ENCODE assay signal across 9 cellular contexts in the genomic region with DNA sequence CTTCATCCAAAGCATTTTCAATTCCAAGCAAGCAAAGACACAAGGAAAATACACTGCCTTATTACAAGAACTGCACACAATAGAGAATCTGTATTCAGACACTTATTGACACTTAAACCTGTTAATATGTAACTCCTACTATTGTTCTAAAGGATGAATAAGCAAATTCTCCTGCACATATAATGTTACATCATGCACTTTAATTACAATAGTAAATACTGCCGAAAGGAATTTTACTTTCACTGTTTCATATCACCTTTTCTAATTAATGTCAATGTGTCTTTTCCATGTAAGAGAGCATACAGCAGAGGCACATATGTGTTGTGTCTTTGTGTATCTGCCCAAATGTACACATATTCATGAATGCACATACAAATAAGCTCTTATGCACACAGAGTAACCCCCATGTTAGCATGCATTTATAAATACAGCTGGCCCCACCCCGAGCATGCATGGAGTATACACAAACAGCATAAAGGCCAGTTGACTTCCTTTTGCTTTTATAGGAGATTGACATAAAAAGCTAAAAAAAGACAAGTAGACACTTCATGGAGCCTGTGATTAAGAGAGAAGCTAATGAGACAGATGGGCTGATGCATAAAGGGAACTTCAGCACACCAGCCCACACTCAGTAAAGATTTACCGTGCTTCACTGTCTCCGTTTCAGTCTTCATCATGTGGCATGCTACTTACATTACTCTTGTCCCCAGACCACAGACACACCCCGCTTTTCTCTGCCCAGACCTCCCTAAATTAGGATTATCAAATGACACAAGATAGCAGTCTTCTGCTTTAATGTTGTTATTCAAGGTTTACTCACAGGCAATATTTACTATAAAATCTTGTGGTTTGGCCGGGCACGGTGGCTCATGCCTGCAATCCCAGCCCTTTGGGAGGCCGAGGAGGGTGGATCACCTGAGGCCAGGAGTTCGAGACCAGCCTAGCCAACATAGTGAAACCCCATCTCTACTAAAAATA.
DNase-seq lines count a peak whose midpoint lies in the region; ATAC-seq, FAIRE-seq and TF ChIP-seq lines count a peak whose summit lies in the region.
"Had no signal": no experiment of that assay in that cellular context is flagged by ENCODE, and none has a peak within 500 bp of the region (broad histone marks: within the 10 kb centered on the region; RNA-seq: fewer than 3 reads in every experiment).

No MANE protein-coding gene starts in this region.

- H3K4me1 ChIP-seq in stomach (peaks cover 0 to 20% (median 9%) of the 10 kb centered on the region in 4 donors), GM23338 (ENCODE audit: insufficient read depth) (no peaks in the 10 kb centered on the region)

- H3K9me3 ChIP-seq in stomach = no peaks in the 10 kb centered on the region

- no peak overlapping the region for H3K4me2 ChIP-seq in GM23338

- H3K27me3 ChIP-seq in GM06990 (replicated peaks; ENCODE audit: control insufficient read depth, insufficient read depth, low read length) (no peaks in the 10 kb centered on the region), bronchial epithelial cell (ENCODE audit: control insufficient read depth, insufficient read depth, low read length) (no peaks in the 10 kb centered on the region), stomach (no peaks in the 10 kb centered on the region), GM23338 (ENCODE audit: insufficient read depth) (no peaks in the 10 kb centered on the region)

- no peak overlapping the region for H2AFZ ChIP-seq in GM23338

- H4K20me1 ChIP-seq in GM23338 (replicated peaks; ENCODE audit: insufficient read depth) = no peaks in the 10 kb centered on the region

- no peaks in the 10 kb centered on the region for H3K9me2 ChIP-seq in GM23338 (ENCODE audit: insufficient read depth)

- H3K36me3 ChIP-seq in GM06990 (ENCODE audit: control insufficient read depth, insufficient read depth, low read length) (no peaks in the 10 kb centered on the region; the same call in 1 of the 2 replicates), bronchial epithelial cell (ENCODE audit: control insufficient read depth, insufficient read depth, low read length) (no peaks in the 10 kb centered on the region), stomach (no peaks in the 10 kb centered on the region), GM23338 (ENCODE audit: insufficient read depth) (no peaks in the 10 kb centered on the region)

- no peak for TF ChIP-seq POLR2A in stomach (IDR thresholded peaks at IDR 0.05)

- H3K27ac Mint-ChIP-seq in GM23338 = no peak overlapping the region

- H3K4me1 Mint-ChIP-seq in GM23338 = peaks cover 6% of the 10 kb centered on the region

- DNase-seq in GM06990 (ENCODE audit: extremely low read depth, insufficient read length) = peak; percentile 41
- peak; percentile 39 for DNase-seq in GM20000 (ENCODE audit: low spot score)
- DNase-seq in bronchial epithelial cell (ENCODE audit: low read depth) = peak; percentile 39
- DNase-seq in stomach = no peak
- DNase-seq in GM23338 (ENCODE audit: low spot score) = no peak
- DNase-seq in NCI-H1436 treated with DMSO at 0.1 percent for 48 hours (lab: John Stamatoyannopoulos, UW) = no peak
- no peak for DNase-seq in NCI-H2171 treated with DMSO at 0.1 percent for 48 hours (lab: John Stamatoyannopoulos, UW)
- DNase-seq: GF-D8 had no signal

- no peaks in the 10 kb centered on the region for H3K36me3 Mint-ChIP-seq in GM23338 (ENCODE audit: low read depth)

- H3K4me3 Mint-ChIP-seq in GM23338 = no peak overlapping the region

- TF ChIP-seq CTCF in GM06990 (IDR thresholded peaks at IDR 0.05; ENCODE audit: insufficient read depth, low read length, poor library complexity, severe bottlenecking) (no peak), GM20000 (IDR thresholded peaks at IDR 0.05; ENCODE audit: extremely low read depth, missing control alignments) (no peak), bronchial epithelial cell (IDR thresholded peaks at IDR 0.05; ENCODE audit: insufficient read depth, low read length, severe bottlenecking) (no peak), stomach (IDR thresholded peaks at IDR 0.05) (no peak), GM23338 (conservative IDR thresholded peaks at IDR 0.05; ENCODE audit: low read depth in 2 of 2) (no peak)

- 62 to 76% (median 70%) methylated on average over 9 of the region's 9 CpGs for WGBS in stomach, 5 donors

- H3K27me3 Mint-ChIP-seq in GM23338 (ENCODE audit: insufficient read depth, low read depth, poor library complexity) = no peaks in the 10 kb centered on the region

- no peak for FAIRE-seq in bronchial epithelial cell (lab: Jason Lieb, UNC)

- H3K4me3 ChIP-seq in GM06990 (replicated peaks; ENCODE audit: low read depth, low read length) = no peak overlapping the region
- no peak overlapping the region for H3K4me3 ChIP-seq in bronchial epithelial cell (ENCODE audit: low read depth, low read length)
- H3K4me3 ChIP-seq in stomach = no peak overlapping the region
- no peak overlapping the region for H3K4me3 ChIP-seq in GM23338

- ATAC-seq in HG03196 (IDR thresholded peaks at IDR 0.05; ENCODE audit: unreplicated experiment) (peak; percentile 79), GM23338 (no peak)

- no peaks in the 10 kb centered on the region for H3F3A ChIP-seq in GM23338 (replicated peaks; ENCODE audit: low read depth)

- intact Hi-C loops in stomach (cut with DNase I; ENCODE audit: low total_unique reads) = no loop called here

- H3K27ac ChIP-seq in stomach (peak overlapping the region in 2 of 5 donors; percentile 33 to 39), GM23338 (ENCODE audit: low read depth) (no peak overlapping the region)

- H3K9me3 Mint-ChIP-seq in GM23338 = no peaks in the 10 kb centered on the region

- H3K79me2 ChIP-seq in GM23338 (replicated peaks; ENCODE audit: insufficient read depth) = no peaks in the 10 kb centered on the region

- TF ChIP-seq EP300 in stomach (IDR thresholded peaks at IDR 0.05) = no peak

TF ChIP-seq in GM23338, 12 proteins besides CTCF, POLR2A, EP300 and RAD21 (continues in another document):
- TF ChIP-seq ZNF114 (CRISPR knock-in tag; IDR thresholded peaks at IDR 0.05) = no peak
- TF ChIP-seq, protein P1, sequence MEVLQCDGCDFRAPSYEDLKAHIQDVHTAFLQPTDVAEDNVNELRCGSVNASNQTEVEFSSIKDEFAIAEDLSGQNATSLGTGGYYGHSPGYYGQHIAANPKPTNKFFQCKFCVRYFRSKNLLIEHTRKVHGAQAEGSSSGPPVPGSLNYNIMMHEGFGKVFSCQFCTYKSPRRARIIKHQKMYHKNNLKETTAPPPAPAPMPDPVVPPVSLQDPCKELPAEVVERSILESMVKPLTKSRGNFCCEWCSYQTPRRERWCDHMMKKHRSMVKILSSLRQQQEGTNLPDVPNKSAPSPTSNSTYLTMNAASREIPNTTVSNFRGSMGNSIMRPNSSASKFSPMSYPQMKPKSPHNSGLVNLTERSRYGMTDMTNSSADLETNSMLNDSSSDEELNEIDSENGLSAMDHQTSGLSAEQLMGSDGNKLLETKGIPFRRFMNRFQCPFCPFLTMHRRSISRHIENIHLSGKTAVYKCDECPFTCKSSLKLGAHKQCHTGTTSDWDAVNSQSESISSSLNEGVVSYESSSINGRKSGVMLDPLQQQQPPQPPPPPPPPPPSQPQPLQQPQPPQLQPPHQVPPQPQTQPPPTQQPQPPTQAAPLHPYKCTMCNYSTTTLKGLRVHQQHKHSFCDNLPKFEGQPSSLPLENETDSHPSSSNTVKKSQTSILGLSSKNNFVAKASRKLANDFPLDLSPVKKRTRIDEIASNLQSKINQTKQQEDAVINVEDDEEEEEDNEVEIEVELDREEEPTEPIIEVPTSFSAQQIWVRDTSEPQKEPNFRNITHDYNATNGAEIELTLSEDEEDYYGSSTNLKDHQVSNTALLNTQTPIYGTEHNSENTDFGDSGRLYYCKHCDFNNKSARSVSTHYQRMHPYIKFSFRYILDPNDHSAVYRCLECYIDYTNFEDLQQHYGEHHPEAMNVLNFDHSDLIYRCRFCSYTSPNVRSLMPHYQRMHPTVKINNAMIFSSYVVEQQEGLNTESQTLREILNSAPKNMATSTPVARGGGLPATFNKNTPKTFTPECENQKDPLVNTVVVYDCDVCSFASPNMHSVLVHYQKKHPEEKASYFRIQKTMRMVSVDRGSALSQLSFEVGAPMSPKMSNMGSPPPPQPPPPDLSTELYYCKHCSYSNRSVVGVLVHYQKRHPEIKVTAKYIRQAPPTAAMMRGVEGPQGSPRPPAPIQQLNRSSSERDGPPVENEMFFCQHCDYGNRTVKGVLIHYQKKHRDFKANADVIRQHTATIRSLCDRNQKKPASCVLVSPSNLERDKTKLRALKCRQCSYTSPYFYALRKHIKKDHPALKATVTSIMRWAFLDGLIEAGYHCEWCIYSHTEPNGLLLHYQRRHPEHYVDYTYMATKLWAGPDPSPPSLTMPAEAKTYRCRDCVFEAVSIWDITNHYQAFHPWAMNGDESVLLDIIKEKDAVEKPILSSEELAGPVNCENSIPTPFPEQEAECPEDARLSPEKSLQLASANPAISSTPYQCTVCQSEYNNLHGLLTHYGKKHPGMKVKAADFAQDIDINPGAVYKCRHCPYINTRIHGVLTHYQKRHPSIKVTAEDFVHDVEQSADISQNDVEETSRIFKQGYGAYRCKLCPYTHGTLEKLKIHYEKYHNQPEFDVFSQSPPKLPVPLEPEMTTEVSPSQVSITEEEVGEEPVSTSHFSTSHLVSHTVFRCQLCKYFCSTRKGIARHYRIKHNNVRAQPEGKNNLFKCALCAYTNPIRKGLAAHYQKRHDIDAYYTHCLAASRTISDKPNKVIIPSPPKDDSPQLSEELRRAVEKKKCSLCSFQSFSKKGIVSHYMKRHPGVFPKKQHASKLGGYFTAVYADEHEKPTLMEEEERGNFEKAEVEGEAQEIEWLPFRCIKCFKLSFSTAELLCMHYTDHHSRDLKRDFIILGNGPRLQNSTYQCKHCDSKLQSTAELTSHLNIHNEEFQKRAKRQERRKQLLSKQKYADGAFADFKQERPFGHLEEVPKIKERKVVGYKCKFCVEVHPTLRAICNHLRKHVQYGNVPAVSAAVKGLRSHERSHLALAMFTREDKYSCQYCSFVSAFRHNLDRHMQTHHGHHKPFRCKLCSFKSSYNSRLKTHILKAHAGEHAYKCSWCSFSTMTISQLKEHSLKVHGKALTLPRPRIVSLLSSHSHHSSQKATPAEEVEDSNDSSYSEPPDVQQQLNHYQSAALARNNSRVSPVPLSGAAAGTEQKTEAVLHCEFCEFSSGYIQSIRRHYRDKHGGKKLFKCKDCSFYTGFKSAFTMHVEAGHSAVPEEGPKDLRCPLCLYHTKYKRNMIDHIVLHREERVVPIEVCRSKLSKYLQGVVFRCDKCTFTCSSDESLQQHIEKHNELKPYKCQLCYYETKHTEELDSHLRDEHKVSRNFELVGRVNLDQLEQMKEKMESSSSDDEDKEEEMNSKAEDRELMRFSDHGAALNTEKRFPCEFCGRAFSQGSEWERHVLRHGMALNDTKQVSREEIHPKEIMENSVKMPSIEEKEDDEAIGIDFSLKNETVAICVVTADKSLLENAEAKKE (CRISPR knock-in tag; IDR thresholded peaks at IDR 0.05) = no peak
- no peak for TF ChIP-seq JUNB (IDR thresholded peaks at IDR 0.05; ENCODE audit: unreplicated experiment)
- TF ChIP-seq EZH2phosphoT487 (IDR thresholded peaks at IDR 0.05; ENCODE audit: unreplicated experiment) = no peak
- TF ChIP-seq EZH2 (IDR thresholded peaks at IDR 0.05; ENCODE audit: low read depth, unreplicated experiment) = no peak

Comparison
In these comparisons a context has a peak if more than half of its experiments do, and no peak if none do; other contexts are left out.
1. DNase-seq: peak in GM06990 (single experiment), GM20000 (single experiment) and bronchial epithelial cell (single experiment); none in stomach (single experiment), GM23338 (single experiment), NCI-H1436 treated with DMSO at 0.1 percent for 48 hours (single experiment) and NCI-H2171 treated with DMSO at 0.1 percent for 48 hours (single experiment).